In the genomic region with DNA sequence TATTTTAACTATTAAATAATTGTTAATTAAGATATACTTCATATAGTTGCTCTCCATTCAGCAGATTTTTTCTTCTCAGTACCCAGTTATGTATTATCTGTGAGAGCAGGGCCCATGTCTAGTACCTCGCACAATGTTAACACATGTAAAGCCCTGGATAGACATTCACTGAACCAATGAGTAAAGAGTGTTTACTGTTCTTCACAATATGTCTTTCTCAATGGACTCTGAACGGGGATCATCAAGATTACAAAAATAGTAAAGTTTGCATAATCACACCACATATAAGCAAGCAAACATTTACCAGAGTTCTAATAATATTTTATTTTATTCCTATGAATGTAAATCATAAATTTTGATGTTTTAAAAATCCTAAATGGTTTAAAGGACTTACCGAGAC, we compare ENCODE assay signal across 31 cellular contexts.
"Had no signal": no experiment of that assay in that cellular context is flagged by ENCODE, and none has a peak within 500 bp of the region (broad histone marks: within the 10 kb centered on the region; RNA-seq: fewer than 3 reads in every experiment).

No MANE protein-coding gene starts in this region.

- H3K9me3 ChIP-seq: ascending aorta, breast epithelium, colonic mucosa, esophagus squamous epithelium, gastroesophageal sphincter had no signal

- ATAC-seq: activated CD4-positive, alpha-beta T cell treated with anti-CD3 and anti-CD28 coated beads for 36 hours; activated naive CD4-positive, alpha-beta T cell treated with anti-CD3 and anti-CD28 coated beads, Interleukin-2, amount 50 U/mL, for 72 hours; activated T-cell treated with anti-CD3 and anti-CD28 coated beads, Interleukin-2, amount 50 U/mL, for 72 hours; gastroesophageal sphincter; T-helper 17 cell had no signal

- H3K27ac ChIP-seq: ascending aorta, breast epithelium, cardiac muscle cell, colonic mucosa, epithelial cell of prostate, esophagus squamous epithelium, gastroesophageal sphincter had no signal

- H3K4me1 Mint-ChIP-seq: activated CD4-positive, alpha-beta T cell treated with anti-CD3 and anti-CD28 coated beads for 36 hours; activated CD4-positive, alpha-beta T cell treated with anti-CD3 and anti-CD28 coated beads, Interleukin-2, amount 10 ng/mL, durations not matched to agents 24 days and 14 days; activated naive CD4-positive, alpha-beta T cell treated with anti-CD3 and anti-CD28 coated beads, Interleukin-2, amount 10 ng/mL, durations not matched to agents 7 days and 5 days; activated naive CD8-positive, alpha-beta T cell treated with anti-CD3 and anti-CD28 coated beads, Interleukin-2, amount 10 ng/mL, durations not matched to agents 7 days and 5 days; brain; T-helper 17 cell had no signal

- H3K27me3 Mint-ChIP-seq: activated CD4-positive, alpha-beta memory T cell treated with anti-CD3 and anti-CD28 coated beads for 36 hours; activated CD4-positive, alpha-beta T cell treated with anti-CD3 and anti-CD28 coated beads for 36 hours; activated CD4-positive, alpha-beta T cell treated with anti-CD3 and anti-CD28 coated beads, Interleukin-2, amount 10 ng/mL, durations not matched to agents 24 days and 14 days; activated naive CD4-positive, alpha-beta T cell treated with anti-CD3 and anti-CD28 coated beads, Interleukin-2, amount 10 ng/mL, durations not matched to agents 7 days and 5 days; activated naive CD8-positive, alpha-beta T cell treated with anti-CD3 and anti-CD28 coated beads, Interleukin-2, amount 10 ng/mL, durations not matched to agents 7 days and 5 days; activated T-cell treated with anti-CD3 and anti-CD28 coated beads, Interleukin-2, amount 50 U/mL, for 24 hours; brain; T-helper 17 cell had no signal

- DNase-seq: activated CD4-positive, alpha-beta memory T cell treated with anti-CD3 and anti-CD28 coated beads for 36 hours; activated CD4-positive, alpha-beta T cell treated with anti-CD3 and anti-CD28 coated beads for 36 hours; activated CD4-positive, alpha-beta T cell treated with anti-CD3 and anti-CD28 coated beads, Interleukin-2, amount 10 ng/mL, durations not matched to agents 24 days and 14 days; activated CD4-positive, CD25-positive, alpha-beta regulatory T cell; activated CD4-positive, CD25-positive, alpha-beta regulatory T cell treated with anti-CD3 and anti-CD28 coated beads, Interleukin-2, amount 50 U/mL, for 72 hours; activated CD8-positive, alpha-beta memory T cell treated with anti-CD3 and anti-CD28 coated beads, Interleukin-2, amount 50 U/mL, for 48 hours; activated gamma-delta T cell; activated naive CD4-positive, alpha-beta T cell; activated naive CD4-positive, alpha-beta T cell treated with anti-CD3 and anti-CD28 coated beads, Interleukin-2, amount 10 ng/mL, durations not matched to agents 7 days and 5 days; activated naive CD8-positive, alpha-beta T cell treated with anti-CD3 and anti-CD28 coated beads, Interleukin-2, amount 10 ng/mL, durations not matched to agents 7 days and 5 days; activated T-cell treated with anti-CD3 and anti-CD28 coated beads for 4 hours; activated T-cell treated with anti-CD3 and anti-CD28 coated beads, Interleukin-2, amount 50 U/mL, for 24 hours; activated T-cell treated with anti-CD3 and anti-CD28 coated beads, Interleukin-2, amount 50 U/mL, for 72 hours; central memory CD4-positive, alpha-beta T cell; cerebellar nuclear complex; colonic mucosa; effector CD8-positive, alpha-beta T cell; esophagus squamous epithelium; foreskin melanocyte; T-helper 1 cell; T-helper 17 cell; T1000 had no signal

- H3K36me3 ChIP-seq: breast epithelium, colonic mucosa had no signal

- FAIRE-seq: endothelial cell of umbilical vein had no signal

- H3K27ac Mint-ChIP-seq: activated CD4-positive, alpha-beta memory T cell treated with anti-CD3 and anti-CD28 coated beads for 36 hours; activated CD4-positive, alpha-beta T cell treated with anti-CD3 and anti-CD28 coated beads for 36 hours; activated CD4-positive, alpha-beta T cell treated with anti-CD3 and anti-CD28 coated beads, Interleukin-2, amount 10 ng/mL, durations not matched to agents 24 days and 14 days; activated naive CD4-positive, alpha-beta T cell treated with anti-CD3 and anti-CD28 coated beads, Interleukin-2, amount 10 ng/mL, durations not matched to agents 7 days and 5 days; activated naive CD4-positive, alpha-beta T cell treated with anti-CD3 and anti-CD28 coated beads, Interleukin-2, amount 50 U/mL, for 72 hours; activated naive CD8-positive, alpha-beta T cell treated with anti-CD3 and anti-CD28 coated beads, Interleukin-2, amount 10 ng/mL, durations not matched to agents 7 days and 5 days; activated T-cell treated with anti-CD3 and anti-CD28 coated beads, Interleukin-2, amount 50 U/mL, for 24 hours; activated T-cell treated with anti-CD3 and anti-CD28 coated beads, Interleukin-2, amount 50 U/mL, for 72 hours; brain; T-helper 17 cell; T-helper 2 cell treated with Interferon-gamma antibody and Interleukin-4, amounts not matched to agents 5 μg/mL and 100 μg/mL, for 36 hours had no signal

- H3K9me3 Mint-ChIP-seq: activated CD4-positive, alpha-beta memory T cell treated with anti-CD3 and anti-CD28 coated beads for 36 hours; activated CD4-positive, alpha-beta T cell treated with anti-CD3 and anti-CD28 coated beads, Interleukin-2, amount 10 ng/mL, durations not matched to agents 24 days and 14 days; activated naive CD4-positive, alpha-beta T cell treated with anti-CD3 and anti-CD28 coated beads, Interleukin-2, amount 10 ng/mL, durations not matched to agents 7 days and 5 days; activated naive CD4-positive, alpha-beta T cell treated with anti-CD3 and anti-CD28 coated beads, Interleukin-2, amount 50 U/mL, for 72 hours; activated naive CD8-positive, alpha-beta T cell treated with anti-CD3 and anti-CD28 coated beads, Interleukin-2, amount 10 ng/mL, durations not matched to agents 7 days and 5 days; activated T-cell treated with anti-CD3 and anti-CD28 coated beads, Interleukin-2, amount 50 U/mL, for 24 hours; activated T-cell treated with anti-CD3 and anti-CD28 coated beads, Interleukin-2, amount 50 U/mL, for 72 hours; brain; T-helper 2 cell treated with Interferon-gamma antibody and Interleukin-4, amounts not matched to agents 5 μg/mL and 100 μg/mL, for 36 hours had no signal

- H3K4me1 ChIP-seq: ascending aorta, breast epithelium, colonic mucosa, esophagus squamous epithelium, gastroesophageal sphincter had no signal

- H3K4me3 ChIP-seq: ascending aorta, breast epithelium, cardiac muscle cell, colonic mucosa, esophagus squamous epithelium, gastroesophageal sphincter had no signal

- H3K36me3 Mint-ChIP-seq: activated naive CD4-positive, alpha-beta T cell treated with anti-CD3 and anti-CD28 coated beads, Interleukin-2, amount 10 ng/mL, durations not matched to agents 7 days and 5 days had no signal

- H3K4me3 Mint-ChIP-seq: activated CD4-positive, alpha-beta memory T cell treated with anti-CD3 and anti-CD28 coated beads for 36 hours; activated CD4-positive, alpha-beta T cell treated with anti-CD3 and anti-CD28 coated beads for 36 hours; activated CD4-positive, alpha-beta T cell treated with anti-CD3 and anti-CD28 coated beads, Interleukin-2, amount 10 ng/mL, durations not matched to agents 24 days and 14 days; activated naive CD4-positive, alpha-beta T cell treated with anti-CD3 and anti-CD28 coated beads, Interleukin-2, amount 10 ng/mL, durations not matched to agents 7 days and 5 days; activated naive CD8-positive, alpha-beta T cell treated with anti-CD3 and anti-CD28 coated beads, Interleukin-2, amount 10 ng/mL, durations not matched to agents 7 days and 5 days; activated T-cell treated with anti-CD3 and anti-CD28 coated beads, Interleukin-2, amount 50 U/mL, for 24 hours; activated T-cell treated with anti-CD3 and anti-CD28 coated beads, Interleukin-2, amount 50 U/mL, for 72 hours; brain; T-helper 17 cell; T-helper 2 cell treated with Interferon-gamma antibody and Interleukin-4, amounts not matched to agents 5 μg/mL and 100 μg/mL, for 36 hours had no signal

- H3K27me3 ChIP-seq: ascending aorta, breast epithelium, cardiac muscle cell, colonic mucosa, esophagus squamous epithelium, gastroesophageal sphincter had no signal
